Comparison of ENCODE assay signal across 1 cellular context in genomic region chr7:76310102-76310957, GRCh38.
TF ChIP-seq lines count a peak whose summit lies in the region.

No MANE protein-coding gene starts in this region.

TF ChIP-seq in SK-N-SH, 30 proteins besides CTCF, POLR2A, EP300 and RAD21 (continued from another document):
- peak; percentile 57; the same call in 1 of the 2 replicates for TF ChIP-seq MAX (IDR thresholded peaks at IDR 0.05; ENCODE audit: low read depth)
- no peak for TF ChIP-seq USF2 (IDR thresholded peaks at IDR 0.05; ENCODE audit: borderline replicate concordance, low read depth, low read length)
- TF ChIP-seq FOXM1 (IDR thresholded peaks at IDR 0.05; ENCODE audit: low read depth): no peak
- peak; percentile 93 for TF ChIP-seq MXI1 (IDR thresholded peaks at IDR 0.05; ENCODE audit: low read depth, low read length)
- TF ChIP-seq FOXJ3 (CRISPR knock-in tag; IDR thresholded peaks at IDR 0.05): peak; percentile 11; the same call in 1 of the 2 replicates
- peak; percentile 67 for TF ChIP-seq NFIC (IDR thresholded peaks at IDR 0.05; ENCODE audit: borderline replicate concordance)
- TF ChIP-seq TCF12 (IDR thresholded peaks at IDR 0.05): no peak
- peak; percentile 95 for TF ChIP-seq GATA2 (CRISPR knock-in tag; IDR thresholded peaks at IDR 0.05)
- TF ChIP-seq SMC3 (IDR thresholded peaks at IDR 0.05; ENCODE audit: low read depth, low read length): peak; percentile 4; the same call in 1 of the 2 replicates
